ENCODE assay signal across 29 cellular contexts in the genomic region with DNA sequence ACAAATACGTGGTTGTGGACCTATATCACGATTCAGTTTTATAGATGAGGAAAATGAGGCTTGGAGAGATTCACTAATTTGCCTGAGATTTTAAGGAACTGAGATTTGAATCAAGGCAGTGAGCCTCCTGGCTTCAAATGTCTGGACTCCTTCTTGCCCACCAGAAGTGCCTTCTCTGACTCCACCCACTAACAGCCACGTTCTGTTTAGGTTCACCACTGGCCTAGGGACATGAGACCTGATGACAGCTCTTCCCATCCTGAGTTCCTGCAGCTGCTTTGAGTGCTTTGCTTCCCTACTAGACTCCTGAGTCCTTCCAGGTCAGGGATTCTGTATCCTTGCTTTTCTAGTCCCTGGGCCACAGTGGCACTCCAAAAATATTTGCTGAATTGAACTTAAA. TPM values are rescaled to one million over a fixed set of nuclear protein-coding genes. Genes with fewer than 3 reads are reported as not detected.
"Had no signal": no experiment of that assay in that cellular context is flagged by ENCODE, and none has a peak within 500 bp of the region (broad histone marks: within the 10 kb centered on the region; RNA-seq: fewer than 3 reads in every experiment).

No MANE protein-coding gene starts in this region.

- H3K27me3 Mint-ChIP-seq: activated naive CD4-positive, alpha-beta T cell treated with anti-CD3 and anti-CD28 coated beads, Interleukin-2, amount 10 ng/mL, durations not matched to agents 7 days and 5 days had no signal

- H3K27ac ChIP-seq: brain microvascular endothelial cell, Peyer's patch, RWPE1, SJCRH30 had no signal

- H3K36me3 ChIP-seq: brain microvascular endothelial cell, SJCRH30 had no signal

- H3K4me1 Mint-ChIP-seq: activated naive CD4-positive, alpha-beta T cell treated with anti-CD3 and anti-CD28 coated beads, Interleukin-2, amount 10 ng/mL, durations not matched to agents 7 days and 5 days; activated naive CD8-positive, alpha-beta T cell treated with anti-CD3 and anti-CD28 coated beads for 36 hours had no signal

- H3K4me1 ChIP-seq: SJCRH30 had no signal

- H3K27me3 ChIP-seq: brain microvascular endothelial cell, Peyer's patch, SJCRH30 had no signal

- ATAC-seq: activated CD4-positive, CD25-positive, alpha-beta regulatory T cell treated with anti-CD3 and anti-CD28 coated beads, Interleukin-2, amount 50 U/mL, for 24 hours; activated CD8-positive, alpha-beta T cell treated with anti-CD3 and anti-CD28 coated beads for 36 hours; activated T-cell treated with anti-CD3 and anti-CD28 coated beads, Interleukin-2, amount 50 U/mL, for 72 hours; SK-N-SH treated with all-trans-retinoic acid at 6 μM for 48 hours had no signal

- H3K9me3 Mint-ChIP-seq: activated CD8-positive, alpha-beta T cell treated with anti-CD3 and anti-CD28 coated beads for 36 hours; activated naive CD4-positive, alpha-beta T cell treated with anti-CD3 and anti-CD28 coated beads, Interleukin-2, amount 10 ng/mL, durations not matched to agents 7 days and 5 days; activated naive CD8-positive, alpha-beta T cell treated with anti-CD3 and anti-CD28 coated beads for 36 hours; activated T-cell treated with anti-CD3 and anti-CD28 coated beads, Interleukin-2, amount 50 U/mL, for 72 hours; activated T-helper 2 cell treated with anti-CD3 and anti-CD28 coated beads, Interferon-gamma antibody, Interleukin-2, Interleukin-4, amounts not matched to agents 10 μg/mL and 5 μg/mL and 100 μg/mL, durations not matched to agents 14 hours and 24 hours and 36 hours had no signal

- H3K4me3 ChIP-seq: Peyer's patch, SJCRH30 had no signal

- H3K4me3 Mint-ChIP-seq: activated CD8-positive, alpha-beta T cell treated with anti-CD3 and anti-CD28 coated beads for 36 hours; activated naive CD4-positive, alpha-beta T cell treated with anti-CD3 and anti-CD28 coated beads, Interleukin-2, amount 10 ng/mL, durations not matched to agents 7 days and 5 days; activated naive CD8-positive, alpha-beta T cell treated with anti-CD3 and anti-CD28 coated beads for 36 hours; activated T-cell treated with anti-CD3 and anti-CD28 coated beads, Interleukin-2, amount 50 U/mL, for 72 hours had no signal

- DNase-seq: activated CD4-positive, alpha-beta T cell treated with anti-CD3 and anti-CD28 coated beads for 4 hours; activated CD8-positive, alpha-beta memory T cell treated with anti-CD3 and anti-CD28 coated beads, Interleukin-2, amount 50 U/mL, for 4 hours; activated CD8-positive, alpha-beta T cell treated with anti-CD3 and anti-CD28 coated beads for 36 hours; activated gamma-delta T cell treated with Interleukin-2 at 50 U/mL for 16 hours; activated naive CD4-positive, alpha-beta T cell treated with anti-CD3 and anti-CD28 coated beads, Interleukin-2, amount 10 ng/mL, durations not matched to agents 7 days and 5 days; activated naive CD8-positive, alpha-beta T cell treated with anti-CD3 and anti-CD28 coated beads for 36 hours; activated T-cell treated with anti-CD3 and anti-CD28 coated beads, Interleukin-2, amount 50 U/mL, for 72 hours; brain microvascular endothelial cell; MV-4-11; NCI-H1092 treated with DMSO at 0.1 percent for 48 hours; NCI-H1417 treated with DMSO at 0.1 percent for 48 hours; NCI-H1694; NCI-H2029; NCI-H2107; NCI-H2171 treated with DMSO at 0.1 percent for 48 hours; NCI-H226; NCI-H526; NCI-H774; NK-92 treated with Interleukin-12 subunit alpha and Interleukin-12 subunit beta, amount 100 ng/mL, for 24 hours; Peyer's patch; Right ventricle myocardium superior; SW 1271 had no signal

- H3K27ac Mint-ChIP-seq: activated CD8-positive, alpha-beta T cell treated with anti-CD3 and anti-CD28 coated beads for 36 hours; activated naive CD4-positive, alpha-beta T cell treated with anti-CD3 and anti-CD28 coated beads, Interleukin-2, amount 10 ng/mL, durations not matched to agents 7 days and 5 days; activated naive CD8-positive, alpha-beta T cell treated with anti-CD3 and anti-CD28 coated beads for 36 hours; activated T-helper 2 cell treated with anti-CD3 and anti-CD28 coated beads, Interferon-gamma antibody, Interleukin-2, Interleukin-4, amounts not matched to agents 10 μg/mL and 5 μg/mL and 100 μg/mL, durations not matched to agents 14 hours and 24 hours and 36 hours had no signal

RNA-seq across cellular contexts. Expression of a gene that starts 57.1 kb away (rescaled TPM):
- total RNA-seq: activated T-cell treated with anti-CD3 and anti-CD28 coated beads, Interleukin-2, amount 50 U/mL, for 72 hours; activated T-helper 2 cell treated with anti-CD3 and anti-CD28 coated beads, Interferon-gamma antibody, Interleukin-2, Interleukin-4, amounts not matched to agents 10 μg/mL and 5 μg/mL and 100 μg/mL, durations not matched to agents 14 hours and 24 hours and 36 hours; MCF 10A; SJCRH30; T-helper 1 cell treated with Interleukin-12 subunit alpha and Interleukin-12 subunit beta and Interleukin-4 antibody, amounts not matched to agents 30 ng/mL and 1 ng/mL, for 36 hours had no signal
